ENCODE assay signal across 10 cellular contexts in the genomic region with DNA sequence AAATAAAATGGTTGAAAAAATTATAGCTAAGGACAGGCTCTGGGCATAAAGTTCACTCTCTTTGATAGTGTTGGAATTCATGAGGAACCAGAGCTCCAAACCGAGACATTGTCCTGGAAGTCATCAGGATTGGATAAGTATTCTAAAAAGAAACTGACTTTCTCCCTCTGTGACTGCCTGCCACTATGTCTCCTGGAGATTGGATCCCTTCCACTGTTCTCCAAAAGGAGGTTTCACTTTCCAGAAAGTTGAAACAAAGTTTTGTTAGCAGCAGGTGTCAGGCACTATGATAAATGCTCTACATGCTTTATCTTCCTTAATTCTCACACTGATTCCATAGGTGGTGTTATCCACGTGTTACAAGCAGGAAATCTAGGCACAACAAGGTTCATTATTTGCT. TPM values are rescaled to one million over a fixed set of nuclear protein-coding genes. Genes with fewer than 3 reads are reported as not detected.
DNase-seq lines count a peak whose midpoint lies in the region; ATAC-seq, FAIRE-seq and TF ChIP-seq lines count a peak whose summit lies in the region.
"Had no signal": no experiment of that assay in that cellular context is flagged by ENCODE, and none has a peak within 500 bp of the region (broad histone marks: within the 10 kb centered on the region; RNA-seq: fewer than 3 reads in every experiment).

No MANE protein-coding gene starts in this region.

- RAD21 ChIA-PET in GM12878 (lab: Charles Lee; ENCODE audit: unreplicated experiment) = interaction anchor here (1.0 to 1.4 kb wide), 4 partner anchors 14 to 638 kb away, joined by 3 to 4 read pairs (median 3); no protein-coding TSS in a partner anchor

- no peaks in the 10 kb centered on the region for H4K20me1 ChIP-seq in GM12878 (ENCODE audit: control insufficient read depth, insufficient read depth)

- H3K4me1 ChIP-seq in GM12878 (ENCODE audit: control insufficient read depth, insufficient read depth, low read length) = peaks cover 6% of the 10 kb centered on the region

- TF ChIP-seq CTCF in GM12878 (IDR thresholded peaks at IDR 0.05 in 2 of 3, conservative IDR thresholded peaks at IDR 0.05 in 1 of 3; ENCODE audit: control insufficient read depth in 2 of 3, extremely low read depth in 1 of 3, insufficient read depth in 1 of 3, low read depth in 3 of 3, low read length in 3 of 3) = no peak

- H3K36me3 ChIP-seq in GM12878 (ENCODE audit: control insufficient read depth in 2 of 2, insufficient read depth in 2 of 2, low read length in 1 of 2) = no peaks in the 10 kb centered on the region

- SMC1A ChIA-PET in GM12878 (lab: Charles Lee; ENCODE audit: uncharacterized antibody, unreplicated experiment) = interaction anchor here (1.1 to 1.8 kb wide), 4 partner anchors 8 to 200 kb away, joined by 3 to 7 read pairs (median 4); no protein-coding TSS in a partner anchor

- no peaks in the 10 kb centered on the region for H3K36me3 Mint-ChIP-seq in natural killer cell treated with Interleukin-12 subunit alpha and Interleukin-12 subunit beta and Interleukin-15 and Interleukin-18, amount 100 ng/mL, for 72 hours
- H3K36me3 Mint-ChIP-seq: activated naive CD4-positive, alpha-beta T cell treated with anti-CD3 and anti-CD28 coated beads, Interleukin-2, amount 50 U/mL, for 72 hours had no signal

- ATAC-seq in GM21447 (IDR thresholded peaks at IDR 0.05; ENCODE audit: unreplicated experiment) (peak; percentile 24), HG03097 (IDR thresholded peaks at IDR 0.05; ENCODE audit: low FRiP score, unreplicated experiment) (peak; percentile 29), GM12878 (peak; percentile 35)
- ATAC-seq in natural killer cell treated with Interleukin-12 subunit alpha and Interleukin-12 subunit beta and Interleukin-15 and Interleukin-18, amount 100 ng/mL, for 72 hours = no peak

- H3K27ac ChIP-seq in GM12878 (ENCODE audit: control insufficient read depth, insufficient read depth) = no peak overlapping the region

- no peak for TF ChIP-seq EP300 in GM12878 (IDR thresholded peaks at IDR 0.05; ENCODE audit: borderline replicate concordance in 1 of 2, control insufficient read depth in 1 of 2, low read depth in 2 of 2, low read length in 2 of 2)

- DNase-seq in GM12891 (ENCODE audit: insufficient read length, low spot score) = no peak
- DNase-seq in GM12878 (ENCODE audit: low read depth, low spot score) = no peak
- DNase-seq in GM03348 (ENCODE audit: low spot score) = no peak
- DNase-seq in NCI-H146 treated with DMSO at 0.1 percent for 48 hours (lab: John Stamatoyannopoulos, UW; ENCODE audit: unreplicated experiment) = no peak
- no peak for DNase-seq in stimulated activated CD4-positive, alpha-beta T cell treated with anti-CD3 and anti-CD28 coated beads, Interleukin-4, amount 100 ng/mL, for 24 hours
- no peak for DNase-seq in natural killer cell treated with Interleukin-12 subunit alpha and Interleukin-12 subunit beta and Interleukin-15 and Interleukin-18, amount 100 ng/mL, for 72 hours (ENCODE audit: low spot score)
- DNase-seq: immature natural killer cell had no signal

- H2AFZ ChIP-seq in GM12878 (ENCODE audit: control insufficient read depth, low read depth, low read length) = peak overlapping the region; percentile 50

- no TSS peak for BruUV-seq in GM12878 (replicated peaks; lab: Mats Ljungman, UMichigan)

- no peak overlapping the region for H3K9ac ChIP-seq in GM12878 (ENCODE audit: control insufficient read depth, insufficient read depth, low read length)

- H3K4me1 Mint-ChIP-seq in natural killer cell treated with Interleukin-12 subunit alpha and Interleukin-12 subunit beta and Interleukin-15 and Interleukin-18, amount 100 ng/mL, for 72 hours (ENCODE audit: low read depth in 2 of 2) = no peaks in the 10 kb centered on the region
- H3K4me1 Mint-ChIP-seq: immature natural killer cell had no signal

- no peak overlapping the region for H3K4me3 Mint-ChIP-seq in natural killer cell treated with Interleukin-12 subunit alpha and Interleukin-12 subunit beta and Interleukin-15 and Interleukin-18, amount 100 ng/mL, for 72 hours
- H3K4me3 Mint-ChIP-seq: immature natural killer cell had no signal

- no peaks in the 10 kb centered on the region; a peak in 1 of 4 replicates for H3K27me3 ChIP-seq in GM12878 (replicated peaks in 1 of 2; ENCODE audit: control insufficient read depth in 2 of 2, insufficient read depth in 2 of 2, low read length in 1 of 2)

- in situ Hi-C loops in GM12878 (cut with MboI) = no loop called here

- H3K79me2 ChIP-seq in GM12878 (ENCODE audit: control insufficient read depth, insufficient read depth, low read length) = no peaks in the 10 kb centered on the region

- H3K9me3 Mint-ChIP-seq in natural killer cell treated with Interleukin-12 subunit alpha and Interleukin-12 subunit beta and Interleukin-15 and Interleukin-18, amount 100 ng/mL, for 72 hours = peaks cover 3% of the 10 kb centered on the region
- H3K9me3 Mint-ChIP-seq: activated naive CD4-positive, alpha-beta T cell treated with anti-CD3 and anti-CD28 coated beads, Interleukin-2, amount 50 U/mL, for 72 hours had no signal

- H3K4me3 ChIP-seq in GM12878 = no peak overlapping the region

- CTCF ChIA-PET in GM12878 (lab: Yijun Ruan, JAX) = no interaction called here

- H3K9me3 ChIP-seq in GM12878 (replicated peaks; ENCODE audit: control insufficient read depth, insufficient read depth, low read length) = no peaks in the 10 kb centered on the region

- H3K4me2 ChIP-seq in GM12878 (ENCODE audit: control insufficient read depth, insufficient read depth) = peak overlapping the region; percentile 71

- TF ChIP-seq RAD21 in GM12878 (IDR thresholded peaks at IDR 0.05; ENCODE audit: insufficient read depth, low read depth, low read length) = no peak

- peaks cover 0 to 2% of the 10 kb centered on the region in 2 donors for H3K27me3 Mint-ChIP-seq in natural killer cell treated with Interleukin-12 subunit alpha and Interleukin-12 subunit beta and Interleukin-15 and Interleukin-18, amount 100 ng/mL, for 72 hours

- FAIRE-seq in GM12891 (lab: Jason Lieb, UNC) (peak; percentile 58), GM12878 (lab: Jason Lieb, UNC) (no peak)

- intact Hi-C loops in GM12878 (cut with micrococcal nuclease; ENCODE audit: unreplicated experiment) = loop anchor here (2.0 to 10.0 kb wide), 2 partner anchors 17 to 393 kb away; partner anchors contain the start of gene BANK1

- POLR2A ChIA-PET in GM12878 (lab: Charles Lee) = no interaction called here

- TF ChIP-seq POLR2A in GM12891 (IDR thresholded peaks at IDR 0.05; ENCODE audit: low read depth, low read length) (no peak), GM12878 (IDR thresholded peaks at IDR 0.05; ENCODE audit: low read depth, low read length) (no peak)

- WGBS in GM12878 (ENCODE audit: insufficient coverage, insufficient replicate concordance, low lambda C conversion rate, missing lambda C conversion rate) = 0% methylated on average over 2 of the region's 2 CpGs

- H3K27ac Mint-ChIP-seq in natural killer cell treated with Interleukin-12 subunit alpha and Interleukin-12 subunit beta and Interleukin-15 and Interleukin-18, amount 100 ng/mL, for 72 hours = no peak overlapping the region
- H3K27ac Mint-ChIP-seq: activated naive CD4-positive, alpha-beta T cell treated with anti-CD3 and anti-CD28 coated beads, Interleukin-2, amount 50 U/mL, for 72 hours; immature natural killer cell had no signal

TF ChIP-seq in GM12891, 5 proteins besides CTCF, POLR2A, EP300 and RAD21:
- no peak for TF ChIP-seq POU2F2 (IDR thresholded peaks at IDR 0.05; ENCODE audit: low read depth, low read length)
- no peak for TF ChIP-seq TAF1 (IDR thresholded peaks at IDR 0.05; ENCODE audit: low read depth, low read length)
- TF ChIP-seq SPI1 (IDR thresholded peaks at IDR 0.05; ENCODE audit: low read depth, low read length) = 0 out of 2 replicates have a peak, but pooled peaks have one; percentile 22
- TF ChIP-seq PAX5 (IDR thresholded peaks at IDR 0.05; ENCODE audit: insufficient read depth, low read length, severe bottlenecking) = no peak
- no peak for TF ChIP-seq POLR2AphosphoS5 (IDR thresholded peaks at IDR 0.05; ENCODE audit: low read depth, low read length)

TF ChIP-seq in GM12878, 131 proteins besides CTCF, POLR2A, EP300 and RAD21 (continues in another document):
- 0 out of 2 replicates have a peak, but pooled peaks have one; percentile 31 for TF ChIP-seq IKZF1 (conservative IDR thresholded peaks at IDR 0.05)
- TF ChIP-seq, protein P1, sequence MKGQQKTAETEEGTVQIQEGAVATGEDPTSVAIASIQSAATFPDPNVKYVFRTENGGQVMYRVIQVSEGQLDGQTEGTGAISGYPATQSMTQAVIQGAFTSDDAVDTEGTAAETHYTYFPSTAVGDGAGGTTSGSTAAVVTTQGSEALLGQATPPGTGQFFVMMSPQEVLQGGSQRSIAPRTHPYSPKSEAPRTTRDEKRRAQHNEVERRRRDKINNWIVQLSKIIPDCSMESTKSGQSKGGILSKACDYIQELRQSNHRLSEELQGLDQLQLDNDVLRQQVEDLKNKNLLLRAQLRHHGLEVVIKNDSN (IDR thresholded peaks at IDR 0.05; ENCODE audit: borderline replicate concordance, extremely low read length, insufficient read depth, low read depth, low read length) = no peak

RNA-seq across cellular contexts. Expression of gene BANK1, which starts 16.8 kb away (rescaled TPM):
- 14.4 TPM for polyA plus RNA-seq in GM12891 (2012; ENCODE audit: low read depth, missing spikeins)
- total RNA-seq in GM12878 (2013; cell fraction: nucleolus; rRNA removed) = 1.9 and 2.2 TPM in 2 replicates
- total RNA-seq in GM12878 (2014; rRNA removed) (0.17 and 0.44 TPM in 2 replicates), GM12878 (2014; rRNA removed; fragmentation: Illumina TruSeq; extraction: Trizol) (0.32 and 0.40 TPM in 2 replicates), GM12878 (2021) (0.37 and 0.44 TPM in 2 replicates)
- 0.42 TPM for polyA plus RNA-seq in GM12878 (2011; ENCODE audit: low read depth)
- polyA plus RNA-seq in GM12878 (2011; rRNA removed) (2.1 and 2.5 TPM in 2 replicates), GM12878 (2014; fragmentation: Illumina TruSeq; extraction: Trizol) (0.44 and 0.78 TPM in 2 replicates), GM12878 (2014; fragmentation: Nextera tagmentation; extraction: Ambion mirVana) (under 1 TPM; 0.22 to 0.35 TPM), GM12878 (2014; rRNA removed) (0.13 and 0.44 TPM in 2 replicates), GM12878 (2016; fragmentation: Nextera tagmentation; extraction: Ambion mirVana) (under 1 TPM; 0.50 to 0.84 TPM)
- polyA plus RNA-seq in GM12878 (2011; cell fraction: cytosol; rRNA removed) = 0.58 and 1.4 TPM in 2 replicates
- 2.2 and 3.1 TPM in 2 replicates for polyA plus RNA-seq in GM12878 (2011; cell fraction: nucleus; rRNA removed)
- 0.67 and 0.80 TPM in 2 replicates for polyA plus RNA-seq in GM12878 (2012)
- 0.21 and 1.2 TPM in 2 replicates for polyA minus RNA-seq in GM12878 (2011; rRNA and poly(A)+ RNA removed)
- 1.2 TPM in 1 of 2 replicates, not detected in the other for polyA minus RNA-seq in GM12878 (2011; cell fraction: cytosol; rRNA and poly(A)+ RNA removed)
- polyA minus RNA-seq in GM12878 (2011; cell fraction: nucleus; rRNA and poly(A)+ RNA removed) = 1.3 and 3.0 TPM in 2 replicates
- total RNA-seq in natural killer cell treated with Interleukin-12 subunit alpha and Interleukin-12 subunit beta and Interleukin-15 and Interleukin-18, amount 100 ng/mL, for 72 hours = 1 to 10 TPM; 1.6 to 1.7 TPM
- total RNA-seq: activated naive CD4-positive, alpha-beta T cell treated with anti-CD3 and anti-CD28 coated beads, Interleukin-2, amount 50 U/mL, for 72 hours had no signal

Comparison
In these comparisons a context has a peak if more than half of its experiments do, and no peak if none do; other contexts are left out.
1. ATAC-seq: peak in GM21447 (single experiment), HG03097 (single experiment) and GM12878 (single experiment); none in natural killer cell treated with Interleukin-12 subunit alpha and Interleukin-12 subunit beta and Interleukin-15 and Interleukin-18, amount 100 ng/mL, for 72 hours (0 of 2).